Comparison of ENCODE assay signal across 17 cellular contexts in the genomic region with DNA sequence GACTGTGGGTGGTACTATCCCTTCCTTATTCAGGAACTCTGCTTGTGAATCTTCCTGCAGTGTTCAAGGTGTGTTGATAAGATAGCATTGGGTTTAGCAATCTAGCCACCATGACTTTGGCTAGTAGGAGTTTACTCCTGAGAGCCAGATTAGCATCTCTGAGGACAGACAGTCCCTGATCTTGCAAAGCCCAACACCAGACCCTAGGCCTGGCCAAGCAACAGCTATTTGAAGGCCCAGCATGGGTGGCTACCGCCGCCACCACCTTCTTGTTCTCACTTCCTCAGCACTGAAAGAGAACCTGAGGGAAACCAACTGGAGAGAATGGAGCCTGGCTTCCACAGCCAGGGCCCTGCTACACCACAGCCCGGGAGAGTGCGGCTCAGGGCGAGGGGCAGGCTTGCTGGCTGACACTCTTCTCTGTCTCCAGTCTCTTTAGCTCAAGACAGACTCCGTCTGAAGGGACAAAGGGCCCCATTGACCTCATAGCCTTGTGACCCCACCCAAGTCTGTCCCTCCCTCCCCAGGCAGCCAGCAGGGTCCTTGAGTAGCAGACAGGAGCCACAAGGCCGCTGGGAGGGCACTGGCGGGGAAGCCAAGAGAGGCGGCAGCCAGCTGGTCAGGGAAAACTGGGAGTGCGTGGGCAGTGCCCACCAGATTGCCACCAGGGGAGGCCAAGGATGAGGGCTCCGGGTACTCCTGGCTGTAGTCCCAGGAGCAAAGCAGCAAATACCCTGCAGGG. TPM values are rescaled to one million over a fixed set of nuclear protein-coding genes. Genes with fewer than 3 reads are reported as not detected.
DNase-seq lines count a peak whose midpoint lies in the region; TF ChIP-seq lines count a peak whose summit lies in the region.
"Had no signal": no experiment of that assay in that cellular context is flagged by ENCODE, and none has a peak within 500 bp of the region (broad histone marks: within the 10 kb centered on the region; RNA-seq: fewer than 3 reads in every experiment).

No MANE protein-coding gene starts in this region.

- H3K79me2 ChIP-seq in hepatocyte: no peaks in the 10 kb centered on the region

- H3K4me3 ChIP-seq in NT2/D1 (ENCODE audit: insufficient read length, low read depth): peak overlapping the region; percentile 2
- no peak overlapping the region for H3K4me3 ChIP-seq in testis
- H3K4me3 ChIP-seq in hepatocyte: no peak overlapping the region
- H3K4me3 ChIP-seq: A549, SJSA1, smooth muscle cell had no signal

- WGBS in testis, 2 donors: 52 to 65% methylated on average over 8 to 11 of the region's 11 CpGs
- 83% methylated on average over 11 of the region's 11 CpGs for WGBS in hepatocyte (ENCODE audit: low lambda C conversion rate, missing lambda C conversion rate)

- H3K4me2 ChIP-seq in hepatocyte: no peak overlapping the region
- H3K4me2 ChIP-seq: A549, smooth muscle cell had no signal

- H4K20me1 ChIP-seq in hepatocyte (ENCODE audit: insufficient read depth, poor library complexity, severe bottlenecking): no peaks in the 10 kb centered on the region

- H3K36me3 ChIP-seq in NT2/D1 (ENCODE audit: insufficient read depth, insufficient read length, low read length): no peaks in the 10 kb centered on the region
- no peaks in the 10 kb centered on the region for H3K36me3 ChIP-seq in testis (ENCODE audit: low read depth, missing control alignments)
- H3K36me3 ChIP-seq in hepatocyte (replicated peaks; ENCODE audit: insufficient read depth, low read depth): no peaks in the 10 kb centered on the region
- H3K36me3 ChIP-seq: SJSA1, WERI-Rb-1 had no signal

- peaks cover 31% of the 10 kb centered on the region for H3K4me1 ChIP-seq in NT2/D1 (ENCODE audit: insufficient read depth, insufficient read length)
- H3K4me1 ChIP-seq in testis: peaks cover 20% of the 10 kb centered on the region
- H3K4me1 ChIP-seq in hepatocyte (ENCODE audit: insufficient read depth): peaks cover 33% of the 10 kb centered on the region

- peak overlapping the region; percentile 29 for H3K27ac ChIP-seq in cingulate gyrus (ENCODE audit: low read depth, low read length)
- H3K27ac ChIP-seq in testis: no peak overlapping the region
- no peak overlapping the region for H3K27ac ChIP-seq in hepatocyte
- H3K27ac ChIP-seq: foreskin keratinocyte, SJSA1 had no signal

- no peaks in the 10 kb centered on the region for H3K9me2 ChIP-seq in hepatocyte (replicated peaks; ENCODE audit: insufficient read depth)

- H3K27me3 ChIP-seq in NT2/D1 (ENCODE audit: insufficient read depth, insufficient read length) (peaks cover 40% of the 10 kb centered on the region), testis (no peaks in the 10 kb centered on the region), hepatocyte (peaks cover 32% of the 10 kb centered on the region)

- peak overlapping the region; percentile 39 for H3K9ac ChIP-seq in NT2/D1 (ENCODE audit: insufficient read length, low read depth)

- DNase-seq in NCI-H82 (lab: John Stamatoyannopoulos, UW) (peak; percentile 21), NCI-H82 treated with DMSO at 0.1 percent for 48 hours (lab: John Stamatoyannopoulos, UW; ENCODE audit: unreplicated experiment) (no peak), NT2/D1 (ENCODE audit: low read depth, low spot score) (no peak), testis (peak; percentile 94), hepatocyte (ENCODE audit: low spot score) (no peak), NOMO-1 treated with dmso at 0.1 percent for 144 hours (lab: John Stamatoyannopoulos, UW; ENCODE audit: unreplicated experiment) (no peak), NCI-H2029 treated with DMSO at 0.1 percent for 48 hours (lab: John Stamatoyannopoulos, UW) (no peak)
- DNase-seq: activated naive CD4-positive, alpha-beta T cell treated with anti-CD3 and anti-CD28 coated beads for 36 hours; foreskin keratinocyte; mammary epithelial cell; NCI-H1417 treated with DMSO at 0.1 percent for 48 hours; NCI-H524 treated with DMSO at 0.1 percent for 48 hours; WERI-Rb-1 had no signal

- TF ChIP-seq CTCF in testis (IDR thresholded peaks at IDR 0.05): no peak
- TF ChIP-seq CTCF in hepatocyte (IDR thresholded peaks at IDR 0.05; ENCODE audit: poor library complexity): no peak

- intact Hi-C loops in testis (cut with DNase I; ENCODE audit: low total_unique reads): no loop called here

- H2AFZ ChIP-seq in hepatocyte: no peak overlapping the region

- no peak for TF ChIP-seq POLR2A in testis (IDR thresholded peaks at IDR 0.05)

- H3K9me3 ChIP-seq in NT2/D1 (ENCODE audit: insufficient read depth, low read length): no peaks in the 10 kb centered on the region
- no peaks in the 10 kb centered on the region for H3K9me3 ChIP-seq in testis
- no peaks in the 10 kb centered on the region for H3K9me3 ChIP-seq in hepatocyte (ENCODE audit: low read depth)
- H3K9me3 ChIP-seq: A549, SJSA1 had no signal

RNA-seq across cellular contexts. Expression of a gene that starts 10.9 kb away (rescaled TPM):
- 100 to 1,000 TPM; 146 to 235 TPM for total RNA-seq in testis
- polyA plus RNA-seq in testis (ENCODE audit: insufficient read depth, low read depth, low replicate concordance): 78.0 TPM
- 7.3 and 16.0 TPM in 2 replicates for total RNA-seq in hepatocyte
- polyA plus RNA-seq in hepatocyte: 30.0 and 32.8 TPM in 2 replicates

Comparison
In these comparisons a context has a peak if more than half of its experiments do, and no peak if none do; other contexts are left out.
1. DNase-seq: peak in NCI-H82 (single experiment) and testis (single experiment); none in NCI-H82 treated with DMSO at 0.1 percent for 48 hours (single experiment), NT2/D1 (single experiment), hepatocyte (single experiment), NOMO-1 treated with dmso at 0.1 percent for 144 hours (single experiment) and NCI-H2029 treated with DMSO at 0.1 percent for 48 hours (single experiment).